ENCODE assay signal across 9 cellular contexts in genomic region chr3:141998674-141999290, GRCh38.
DNase-seq lines count a peak whose midpoint lies in the region; ATAC-seq and TF ChIP-seq lines count a peak whose summit lies in the region.
"Had no signal": no experiment of that assay in that cellular context is flagged by ENCODE, and none has a peak within 500 bp of the region (broad histone marks: within the 10 kb centered on the region; RNA-seq: fewer than 3 reads in every experiment).

No MANE protein-coding gene starts in this region.

- no peak overlapping the region for H3K27ac Mint-ChIP-seq in neural crest cell (ENCODE audit: unreplicated experiment)
- no peak overlapping the region for H3K27ac Mint-ChIP-seq in Caco-2 (ENCODE audit: unreplicated experiment)

- POLR2A ChIA-PET in Caco-2 (lab: Charles Lee), result no interaction called here

- H3K27me3 ChIP-seq in DOHH2 (ENCODE audit: control insufficient read depth, low read length) (no peaks in the 10 kb centered on the region), body of pancreas (no peaks in the 10 kb centered on the region), sigmoid colon (no peaks in the 10 kb centered on the region), Caco-2 (replicated peaks; ENCODE audit: control insufficient read depth, insufficient read depth, low read length) (no peaks in the 10 kb centered on the region)

- 72 to 77% methylated on average over 4 of the region's 4 CpGs for WGBS in body of pancreas, 2 donors
- WGBS in sigmoid colon, 2 donors, result 59 to 73% methylated on average over 4 of the region's 4 CpGs
- WGBS in lower leg skin, 2 donors, result 41 to 61% methylated on average over 4 of the region's 4 CpGs

- H3K9me3 ChIP-seq in DOHH2 (ENCODE audit: control insufficient read depth, insufficient read depth, low read length) (no peaks in the 10 kb centered on the region), body of pancreas (no peaks in the 10 kb centered on the region), sigmoid colon (no peaks in the 10 kb centered on the region), Caco-2 (no peaks in the 10 kb centered on the region)

- H3K27ac ChIP-seq in DOHH2 (ENCODE audit: low read depth, low read length), result no peak overlapping the region
- H3K27ac ChIP-seq in body of pancreas, result no peak overlapping the region
- H3K27ac ChIP-seq in sigmoid colon, result no peak overlapping the region

- no peak overlapping the region for H3K4me2 ChIP-seq in DOHH2 (ENCODE audit: low read length)

- ATAC-seq in body of pancreas (no peak), HG03139 (IDR thresholded peaks at IDR 0.05; ENCODE audit: unreplicated experiment) (no peak)

- TF ChIP-seq CTCF in DOHH2 (IDR thresholded peaks at IDR 0.05; ENCODE audit: low read depth, low read length, poor library complexity, severe bottlenecking) (peak; percentile 33), body of pancreas (IDR thresholded peaks at IDR 0.05) (peak in 5 of 7 experiments; percentile 14 to 35 (median 33)), neural crest cell (conservative IDR thresholded peaks at IDR 0.05) (peak; percentile 57), sigmoid colon (IDR thresholded peaks at IDR 0.05) (peak in 1 of 4 experiments; percentile 5), Caco-2 (IDR thresholded peaks at IDR 0.05; ENCODE audit: insufficient read depth in 1 of 2, low read depth in 1 of 2, low read length in 1 of 2, severe bottlenecking in 1 of 2, unreplicated experiment in 1 of 2) (peak in 1 of 2 experiments; percentile 35), lower leg skin (IDR thresholded peaks at IDR 0.05) (no peak)

- H3K36me3 Mint-ChIP-seq in neural crest cell (ENCODE audit: low read depth), result peaks cover 5% of the 10 kb centered on the region
- no peaks in the 10 kb centered on the region for H3K36me3 Mint-ChIP-seq in Caco-2 (ENCODE audit: insufficient read depth, unreplicated experiment)

- no peaks in the 10 kb centered on the region for H4K20me1 ChIP-seq in DOHH2 (ENCODE audit: control insufficient read depth, insufficient read depth, low read depth, low read length)

- TF ChIP-seq POLR2A in body of pancreas (IDR thresholded peaks at IDR 0.05) (no peak), sigmoid colon (IDR thresholded peaks at IDR 0.05) (no peak), lower leg skin (IDR thresholded peaks at IDR 0.05) (no peak)

- CTCF ChIA-PET in Caco-2 (lab: Charles Lee), result no interaction called here

- H3K36me3 ChIP-seq in DOHH2 (ENCODE audit: control insufficient read depth, low read length) (peaks cover 47% of the 10 kb centered on the region), body of pancreas (replicated peaks in 1 of 2; ENCODE audit: insufficient read depth in 1 of 2, low read depth in 2 of 2) (no peaks in the 10 kb centered on the region), sigmoid colon (no peaks in the 10 kb centered on the region), Caco-2 (ENCODE audit: control insufficient read depth, insufficient read depth, low read length) (no peaks in the 10 kb centered on the region)

- H3F3A ChIP-seq in DOHH2 (ENCODE audit: control insufficient read depth, insufficient read depth), result peaks cover 2% of the 10 kb centered on the region; the same call in 1 of the 2 replicates

- no peaks in the 10 kb centered on the region for H3K9me2 ChIP-seq in DOHH2 (replicated peaks; ENCODE audit: control insufficient read depth, low read length)

- DNase-seq in NAMALWA (ENCODE audit: low spot score) (peak; percentile 38), body of pancreas (no peak), neural crest cell (ENCODE audit: low read depth, low spot score) (no peak), sigmoid colon (no peak), Caco-2 (no peak), lower leg skin (ENCODE audit: low spot score in 2 of 2) (no peak)
- DNase-seq: activated gamma-delta T cell had no signal

- no TSS peak for BruUV-seq in Caco-2 (replicated peaks; lab: Mats Ljungman, UMichigan)

- H3K4me3 ChIP-seq in DOHH2 (ENCODE audit: low read length) (no peak overlapping the region), body of pancreas (no peak overlapping the region), sigmoid colon (no peak overlapping the region), Caco-2 (ENCODE audit: low read depth, low read length) (no peak overlapping the region), lower leg skin (ENCODE audit: low read depth, poor library complexity, severe bottlenecking) (no peak overlapping the region)

- intact Hi-C loops in body of pancreas (cut with DNase I), result no loop called here
- intact Hi-C loops in sigmoid colon (cut with DNase I), result no loop called here
- intact Hi-C loops in Caco-2 (cut with micrococcal nuclease; ENCODE audit: unreplicated experiment), result loop anchor here (1.0 kb wide), 1 partner anchor 36 kb away; no protein-coding TSS in a partner anchor
- intact Hi-C loops in lower leg skin (cut with DNase I; ENCODE audit: low total_unique reads), result no loop called here

- H3K79me2 ChIP-seq in DOHH2 (ENCODE audit: control insufficient read depth, low read length), result peaks cover 60% of the 10 kb centered on the region

- H3K4me1 ChIP-seq in DOHH2 (ENCODE audit: control insufficient read depth, low read length) (peaks cover 47% of the 10 kb centered on the region), body of pancreas (peaks cover 6% of the 10 kb centered on the region), sigmoid colon (peaks cover 0 to 35% (median 20%) of the 10 kb centered on the region in 4 donors), Caco-2 (no peaks in the 10 kb centered on the region)

- H3K9me3 Mint-ChIP-seq in neural crest cell, result no peaks in the 10 kb centered on the region
- no peaks in the 10 kb centered on the region for H3K9me3 Mint-ChIP-seq in Caco-2 (ENCODE audit: unreplicated experiment)

- H3K27me3 Mint-ChIP-seq in neural crest cell (ENCODE audit: low read depth), result no peaks in the 10 kb centered on the region
- H3K27me3 Mint-ChIP-seq in Caco-2 (ENCODE audit: insufficient read depth, unreplicated experiment), result no peaks in the 10 kb centered on the region

- H3K4me3 Mint-ChIP-seq in neural crest cell (no peak overlapping the region), Caco-2 (ENCODE audit: unreplicated experiment) (no peak overlapping the region)

- H3K4me1 Mint-ChIP-seq in neural crest cell, result peaks cover 8% of the 10 kb centered on the region
- no peaks in the 10 kb centered on the region for H3K4me1 Mint-ChIP-seq in Caco-2 (ENCODE audit: low read depth, unreplicated experiment)

- TF ChIP-seq EP300 in sigmoid colon (IDR thresholded peaks at IDR 0.05), result no peak

Comparison
In these comparisons a context has a peak if more than half of its experiments do, and no peak if none do; other contexts are left out.
1. CTCF ChIP-seq: peak in DOHH2 (single experiment), body of pancreas (5 of 7) and neural crest cell (single experiment); none in lower leg skin (0 of 3).